In genomic region chr6:10694302-10695085, GRCh38 we compare ENCODE assay signal across 8 cellular contexts. TPM values are rescaled to one million over a fixed set of nuclear protein-coding genes. Genes with fewer than 3 reads are reported as not detected.
DNase-seq lines count a peak whose midpoint lies in the region; ATAC-seq, FAIRE-seq and TF ChIP-seq lines count a peak whose summit lies in the region.

C6orf52 (minus strand) TSS chr6:10694616; CDS start chr6:10687550, 7,066 bp downstream.
PAK1IP1 (plus strand) TSS chr6:10694972; CDS start chr6:10694986, 14 bp downstream.

- DNase-seq in GM12891 (ENCODE audit: insufficient read length, low spot score) = peak; percentile 80
- DNase-seq in NCI-H1417 treated with DMSO at 0.1 percent for 48 hours (lab: John Stamatoyannopoulos, UW) = peak; percentile 83
- peak; percentile 93 to 99 for DNase-seq in SW 1271 (lab: John Stamatoyannopoulos, UW)
- peak; percentile 97 for DNase-seq in adipocyte (ENCODE audit: low read depth)
- peak; percentile 97 for DNase-seq in cardiac septum (ENCODE audit: low spot score)
- peak; percentile 85 for DNase-seq in tibial nerve (ENCODE audit: low spot score in 2 of 2)

- H3K4me2 ChIP-seq in parathyroid adenoma (ENCODE audit: low read length) = peak within 1 kb of the TSS; percentile 95

- peak; percentile 85 for FAIRE-seq in GM12891 (lab: Jason Lieb, UNC)

- H3K9me3 ChIP-seq in adipocyte (ENCODE audit: control insufficient read depth, low read length) (no peaks in the 10 kb centered on the region), parathyroid adenoma (ENCODE audit: control insufficient read depth, low read length) (no peaks in the 10 kb centered on the region), tibial nerve (no peaks in the 10 kb centered on the region)

- H3K27ac ChIP-seq in parathyroid adenoma = peak within 1 kb of the TSS; percentile 98
- H3K27ac ChIP-seq in tibial nerve = peak within 1 kb of the TSS; percentile 91 to 96 (median 94)

- H3K36me3 ChIP-seq in adipocyte (ENCODE audit: control insufficient read depth, insufficient read depth, low read length, severe bottlenecking) = peaks cover 17% of the 10 kb centered on the region
- H3K36me3 ChIP-seq in parathyroid adenoma (ENCODE audit: control insufficient read depth, insufficient read depth, low read length) = no peaks in the 10 kb centered on the region
- H3K36me3 ChIP-seq in tibial nerve = peaks cover 0 to 21% (median 0%) of the 10 kb centered on the region in 3 donors

- peak within 1 kb of the TSS; percentile 79 for H2AFZ ChIP-seq in parathyroid adenoma

- peak; percentile 83; the same call in 1 of the 2 replicates for TF ChIP-seq POLR2A in GM12891 (IDR thresholded peaks at IDR 0.05; ENCODE audit: low read depth, low read length)
- TF ChIP-seq POLR2A in tibial nerve (IDR thresholded peaks at IDR 0.05) = peak; percentile 46 to 74

- H3K4me3 ChIP-seq in adipocyte (ENCODE audit: low read length) = peak within 1 kb of the TSS; percentile 94
- peak within 1 kb of the TSS; percentile 82 for H3K4me3 ChIP-seq in parathyroid adenoma (ENCODE audit: low read depth, low read length)
- peak within 1 kb of the TSS; percentile 66 to 90 (median 80) for H3K4me3 ChIP-seq in tibial nerve

- WGBS in tibial nerve, 2 donors = 0% methylated on average over 53 of the region's 53 CpGs

- peaks cover 12% of the 10 kb centered on the region for H3K79me2 ChIP-seq in parathyroid adenoma

- TF ChIP-seq CTCF in parathyroid adenoma (IDR thresholded peaks at IDR 0.05) (no peak), tibial nerve (IDR thresholded peaks at IDR 0.05) (peak in 1 of 5 experiments; percentile 26)

- peak; percentile 99 for ATAC-seq in HG02798 (IDR thresholded peaks at IDR 0.05; ENCODE audit: poor library complexity, unreplicated experiment)

- H3K4me1 ChIP-seq in adipocyte (ENCODE audit: control insufficient read depth, insufficient read depth, low read length) (peaks cover 22% of the 10 kb centered on the region), parathyroid adenoma (peaks cover 14% of the 10 kb centered on the region), tibial nerve (peaks cover 3 to 43% (median 27%) of the 10 kb centered on the region in 4 donors)

- intact Hi-C loops in cardiac septum (cut with DNase I) = loop anchor here (1.0 to 10.0 kb wide), 4 partner anchors 28 to 183 kb away; partner anchors contain the start of gene TMEM14B

- TF ChIP-seq EP300 in tibial nerve (IDR thresholded peaks at IDR 0.05) = peak; percentile 90 to 94

- H3K9ac ChIP-seq in adipocyte (ENCODE audit: low read length) = peak within 1 kb of the TSS; percentile 95
- peak within 1 kb of the TSS; percentile 39 for H3K9ac ChIP-seq in parathyroid adenoma

- H3K27me3 ChIP-seq in adipocyte (replicated peaks; ENCODE audit: control insufficient read depth, insufficient read depth, low read length) = no peaks in the 10 kb centered on the region
- H3K27me3 ChIP-seq in parathyroid adenoma (ENCODE audit: control insufficient read depth, insufficient read depth, low read length) = no peaks in the 10 kb centered on the region
- no peaks in the 10 kb centered on the region for H3K27me3 ChIP-seq in tibial nerve

TF ChIP-seq in GM12891, 5 proteins besides CTCF, POLR2A, EP300 and RAD21:
- TF ChIP-seq POU2F2 (IDR thresholded peaks at IDR 0.05; ENCODE audit: low read depth, low read length) (0 out of 2 replicates have a peak, but pooled peaks have one; percentile 43), PAX5 (IDR thresholded peaks at IDR 0.05; ENCODE audit: insufficient read depth, low read length, severe bottlenecking) (peak; percentile 44), SPI1 (IDR thresholded peaks at IDR 0.05; ENCODE audit: low read depth, low read length) (no peak), POLR2AphosphoS5 (IDR thresholded peaks at IDR 0.05; ENCODE audit: low read depth, low read length) (peak; percentile 90), TAF1 (IDR thresholded peaks at IDR 0.05; ENCODE audit: low read depth, low read length) (peak; percentile 37; the same call in 1 of the 2 replicates)

RNA-seq across cellular contexts. Expression of gene C6orf52, which starts in this region (rescaled TPM):
- 1.8 TPM for polyA plus RNA-seq in GM12891 (2012; ENCODE audit: low read depth, missing spikeins)
- total RNA-seq in cardiac septum = 1.7 TPM
- total RNA-seq in tibial nerve = not detected

RNA-seq across cellular contexts. Expression of gene PAK1IP1, which starts in this region (rescaled TPM):
- polyA plus RNA-seq in GM12891 (2012; ENCODE audit: low read depth, missing spikeins) = 17.4 TPM
- total RNA-seq in cardiac septum (9.3 TPM), tibial nerve (10 to 100 TPM in 2 of 4 donors, 1 to 10 TPM in 2; 6.5 to 21.0 (median 10.3) TPM)

Comparison
In these comparisons a context has a peak if more than half of its experiments do, and no peak if none do; other contexts are left out.
1. Peak in every context shown above with its lines: DNase-seq, ATAC-seq, H3K4me3 ChIP-seq and H3K27ac ChIP-seq.